Comparison of ENCODE assay signal across 1 cellular context in the genomic region with DNA sequence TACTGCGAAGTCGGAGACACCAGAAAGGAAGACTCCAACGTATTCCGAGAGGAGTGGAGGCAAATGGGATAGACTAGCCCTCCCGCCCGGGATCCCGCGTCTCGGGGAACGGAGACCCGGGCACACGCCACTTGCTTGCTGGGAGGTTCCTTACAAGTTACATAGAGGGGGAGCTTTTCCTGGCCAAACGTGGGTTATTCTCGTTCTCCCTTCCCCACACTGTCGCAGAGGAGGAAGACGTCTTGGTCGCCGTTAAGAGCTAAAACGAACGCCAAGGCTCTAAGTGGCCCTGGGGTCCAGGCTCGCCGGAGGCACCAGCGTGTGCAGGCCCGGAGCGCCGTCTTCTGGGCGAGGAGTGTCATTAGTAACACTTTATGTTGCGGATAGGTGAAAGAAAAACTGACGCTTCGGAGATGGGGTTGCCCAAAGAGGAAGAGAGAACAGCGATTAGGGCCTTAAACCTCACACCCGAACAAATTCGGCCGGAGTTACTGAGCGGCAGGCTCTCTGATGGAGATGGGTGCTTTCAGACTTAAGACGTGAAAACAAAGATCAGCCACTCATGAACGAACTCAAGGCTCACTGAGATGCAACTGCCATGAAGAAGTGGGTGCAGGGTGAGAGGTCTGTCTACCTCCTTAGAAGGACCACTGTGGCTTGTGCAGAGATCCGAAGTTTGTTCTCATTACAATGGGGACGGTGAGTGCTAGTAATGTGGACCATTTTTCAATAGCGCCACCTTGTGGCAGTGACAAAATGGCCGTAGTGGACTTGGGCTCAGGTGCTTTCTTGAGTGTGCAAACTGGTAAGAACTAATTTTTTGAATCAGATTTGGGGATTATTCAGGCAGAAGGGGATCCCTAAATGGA.
A peak's percentile ranks its signal among the peaks of the same experiment; 100 is the strongest.
TF ChIP-seq lines count a peak whose summit lies in the region.

No MANE protein-coding gene starts in this region.

TF ChIP-seq in HepG2, 621 proteins besides CTCF, POLR2A, EP300 and RAD21 (continued from another document and continues in another):
- no peak; the same call in 1 of the 2 replicates for TF ChIP-seq MYC (CRISPR knock-in tag; IDR thresholded peaks at IDR 0.05; ENCODE audit: borderline replicate concordance)
- TF ChIP-seq ZBTB3 (CRISPR knock-in tag; IDR thresholded peaks at IDR 0.05; ENCODE audit: borderline replicate concordance, low read depth): no peak
- TF ChIP-seq ZNF160 (CRISPR knock-in tag; IDR thresholded peaks at IDR 0.05): peak; percentile 13; the same call in 1 of the 2 replicates
- TF ChIP-seq SAFB2 (CRISPR knock-in tag; IDR thresholded peaks at IDR 0.05; ENCODE audit: borderline replicate concordance, low read depth): peak; percentile 61; the same call in 1 of the 2 replicates
- TF ChIP-seq MAZ (IDR thresholded peaks at IDR 0.05; ENCODE audit: borderline replicate concordance, low read depth, low read length): 0 out of 2 replicates have a peak, but pooled peaks have one; percentile 29
- TF ChIP-seq MAZ (CRISPR knock-in tag; IDR thresholded peaks at IDR 0.05; ENCODE audit: low read depth): peak; percentile 67; the same call in 1 of the 2 replicates
- TF ChIP-seq, protein P1, sequence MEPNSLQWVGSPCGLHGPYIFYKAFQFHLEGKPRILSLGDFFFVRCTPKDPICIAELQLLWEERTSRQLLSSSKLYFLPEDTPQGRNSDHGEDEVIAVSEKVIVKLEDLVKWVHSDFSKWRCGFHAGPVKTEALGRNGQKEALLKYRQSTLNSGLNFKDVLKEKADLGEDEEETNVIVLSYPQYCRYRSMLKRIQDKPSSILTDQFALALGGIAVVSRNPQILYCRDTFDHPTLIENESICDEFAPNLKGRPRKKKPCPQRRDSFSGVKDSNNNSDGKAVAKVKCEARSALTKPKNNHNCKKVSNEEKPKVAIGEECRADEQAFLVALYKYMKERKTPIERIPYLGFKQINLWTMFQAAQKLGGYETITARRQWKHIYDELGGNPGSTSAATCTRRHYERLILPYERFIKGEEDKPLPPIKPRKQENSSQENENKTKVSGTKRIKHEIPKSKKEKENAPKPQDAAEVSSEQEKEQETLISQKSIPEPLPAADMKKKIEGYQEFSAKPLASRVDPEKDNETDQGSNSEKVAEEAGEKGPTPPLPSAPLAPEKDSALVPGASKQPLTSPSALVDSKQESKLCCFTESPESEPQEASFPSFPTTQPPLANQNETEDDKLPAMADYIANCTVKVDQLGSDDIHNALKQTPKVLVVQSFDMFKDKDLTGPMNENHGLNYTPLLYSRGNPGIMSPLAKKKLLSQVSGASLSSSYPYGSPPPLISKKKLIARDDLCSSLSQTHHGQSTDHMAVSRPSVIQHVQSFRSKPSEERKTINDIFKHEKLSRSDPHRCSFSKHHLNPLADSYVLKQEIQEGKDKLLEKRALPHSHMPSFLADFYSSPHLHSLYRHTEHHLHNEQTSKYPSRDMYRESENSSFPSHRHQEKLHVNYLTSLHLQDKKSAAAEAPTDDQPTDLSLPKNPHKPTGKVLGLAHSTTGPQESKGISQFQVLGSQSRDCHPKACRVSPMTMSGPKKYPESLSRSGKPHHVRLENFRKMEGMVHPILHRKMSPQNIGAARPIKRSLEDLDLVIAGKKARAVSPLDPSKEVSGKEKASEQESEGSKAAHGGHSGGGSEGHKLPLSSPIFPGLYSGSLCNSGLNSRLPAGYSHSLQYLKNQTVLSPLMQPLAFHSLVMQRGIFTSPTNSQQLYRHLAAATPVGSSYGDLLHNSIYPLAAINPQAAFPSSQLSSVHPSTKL (CRISPR knock-in tag; IDR thresholded peaks at IDR 0.05): peak; percentile 57
- peak; percentile 73 for TF ChIP-seq ERF (CRISPR knock-in tag; IDR thresholded peaks at IDR 0.05)
- peak; percentile 30; the same call in 1 of the 2 replicates for TF ChIP-seq ZNF143 (CRISPR knock-in tag; IDR thresholded peaks at IDR 0.05)
- 0 out of 2 replicates have a peak, but pooled peaks have one; percentile 2 for TF ChIP-seq NKX3-1 (CRISPR knock-in tag; IDR thresholded peaks at IDR 0.05)
- TF ChIP-seq, protein P2, sequence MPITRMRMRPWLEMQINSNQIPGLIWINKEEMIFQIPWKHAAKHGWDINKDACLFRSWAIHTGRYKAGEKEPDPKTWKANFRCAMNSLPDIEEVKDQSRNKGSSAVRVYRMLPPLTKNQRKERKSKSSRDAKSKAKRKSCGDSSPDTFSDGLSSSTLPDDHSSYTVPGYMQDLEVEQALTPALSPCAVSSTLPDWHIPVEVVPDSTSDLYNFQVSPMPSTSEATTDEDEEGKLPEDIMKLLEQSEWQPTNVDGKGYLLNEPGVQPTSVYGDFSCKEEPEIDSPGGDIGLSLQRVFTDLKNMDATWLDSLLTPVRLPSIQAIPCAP (CRISPR knock-in tag; IDR thresholded peaks at IDR 0.05; ENCODE audit: low read depth): no peak; the same call in 1 of the 2 replicates
- TF ChIP-seq ZBTB38 (CRISPR knock-in tag; IDR thresholded peaks at IDR 0.05): peak; percentile 62; the same call in 1 of the 2 replicates
- no peak for TF ChIP-seq EED (CRISPR knock-in tag; IDR thresholded peaks at IDR 0.05)
- no peak for TF ChIP-seq NR1H2 (CRISPR knock-in tag; IDR thresholded peaks at IDR 0.05; ENCODE audit: borderline replicate concordance, low read depth)
- peak; percentile 68; the same call in 1 of the 2 replicates for TF ChIP-seq ZNF232 (CRISPR knock-in tag; IDR thresholded peaks at IDR 0.05; ENCODE audit: borderline replicate concordance)
- TF ChIP-seq FOXP1 (IDR thresholded peaks at IDR 0.05): no peak
- no peak for TF ChIP-seq FOXP1 (CRISPR knock-in tag; IDR thresholded peaks at IDR 0.05)
- peak; percentile 28; the same call in 1 of the 2 replicates for TF ChIP-seq ZNF317 (CRISPR knock-in tag; IDR thresholded peaks at IDR 0.05)
- TF ChIP-seq HOXA3 (CRISPR knock-in tag; IDR thresholded peaks at IDR 0.05): no peak; the same call in 1 of the 2 replicates
- TF ChIP-seq, protein P3, sequence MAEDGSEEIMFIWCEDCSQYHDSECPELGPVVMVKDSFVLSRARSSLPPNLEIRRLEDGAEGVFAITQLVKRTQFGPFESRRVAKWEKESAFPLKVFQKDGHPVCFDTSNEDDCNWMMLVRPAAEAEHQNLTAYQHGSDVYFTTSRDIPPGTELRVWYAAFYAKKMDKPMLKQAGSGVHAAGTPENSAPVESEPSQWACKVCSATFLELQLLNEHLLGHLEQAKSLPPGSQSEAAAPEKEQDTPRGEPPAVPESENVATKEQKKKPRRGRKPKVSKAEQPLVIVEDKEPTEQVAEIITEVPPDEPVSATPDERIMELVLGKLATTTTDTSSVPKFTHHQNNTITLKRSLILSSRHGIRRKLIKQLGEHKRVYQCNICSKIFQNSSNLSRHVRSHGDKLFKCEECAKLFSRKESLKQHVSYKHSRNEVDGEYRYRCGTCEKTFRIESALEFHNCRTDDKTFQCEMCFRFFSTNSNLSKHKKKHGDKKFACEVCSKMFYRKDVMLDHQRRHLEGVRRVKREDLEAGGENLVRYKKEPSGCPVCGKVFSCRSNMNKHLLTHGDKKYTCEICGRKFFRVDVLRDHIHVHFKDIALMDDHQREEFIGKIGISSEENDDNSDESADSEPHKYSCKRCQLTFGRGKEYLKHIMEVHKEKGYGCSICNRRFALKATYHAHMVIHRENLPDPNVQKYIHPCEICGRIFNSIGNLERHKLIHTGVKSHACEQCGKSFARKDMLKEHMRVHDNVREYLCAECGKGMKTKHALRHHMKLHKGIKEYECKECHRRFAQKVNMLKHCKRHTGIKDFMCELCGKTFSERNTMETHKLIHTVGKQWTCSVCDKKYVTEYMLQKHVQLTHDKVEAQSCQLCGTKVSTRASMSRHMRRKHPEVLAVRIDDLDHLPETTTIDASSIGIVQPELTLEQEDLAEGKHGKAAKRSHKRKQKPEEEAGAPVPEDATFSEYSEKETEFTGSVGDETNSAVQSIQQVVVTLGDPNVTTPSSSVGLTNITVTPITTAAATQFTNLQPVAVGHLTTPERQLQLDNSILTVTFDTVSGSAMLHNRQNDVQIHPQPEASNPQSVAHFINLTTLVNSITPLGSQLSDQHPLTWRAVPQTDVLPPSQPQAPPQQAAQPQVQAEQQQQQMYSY (CRISPR knock-in tag; IDR thresholded peaks at IDR 0.05): peak; percentile 60; the same call in 1 of the 2 replicates
- TF ChIP-seq TSC22D2 (CRISPR knock-in tag; IDR thresholded peaks at IDR 0.05; ENCODE audit: borderline replicate concordance): peak; percentile 68; the same call in 1 of the 2 replicates
- TF ChIP-seq MTA3 (CRISPR knock-in tag; IDR thresholded peaks at IDR 0.05): no peak
- TF ChIP-seq, protein P4, sequence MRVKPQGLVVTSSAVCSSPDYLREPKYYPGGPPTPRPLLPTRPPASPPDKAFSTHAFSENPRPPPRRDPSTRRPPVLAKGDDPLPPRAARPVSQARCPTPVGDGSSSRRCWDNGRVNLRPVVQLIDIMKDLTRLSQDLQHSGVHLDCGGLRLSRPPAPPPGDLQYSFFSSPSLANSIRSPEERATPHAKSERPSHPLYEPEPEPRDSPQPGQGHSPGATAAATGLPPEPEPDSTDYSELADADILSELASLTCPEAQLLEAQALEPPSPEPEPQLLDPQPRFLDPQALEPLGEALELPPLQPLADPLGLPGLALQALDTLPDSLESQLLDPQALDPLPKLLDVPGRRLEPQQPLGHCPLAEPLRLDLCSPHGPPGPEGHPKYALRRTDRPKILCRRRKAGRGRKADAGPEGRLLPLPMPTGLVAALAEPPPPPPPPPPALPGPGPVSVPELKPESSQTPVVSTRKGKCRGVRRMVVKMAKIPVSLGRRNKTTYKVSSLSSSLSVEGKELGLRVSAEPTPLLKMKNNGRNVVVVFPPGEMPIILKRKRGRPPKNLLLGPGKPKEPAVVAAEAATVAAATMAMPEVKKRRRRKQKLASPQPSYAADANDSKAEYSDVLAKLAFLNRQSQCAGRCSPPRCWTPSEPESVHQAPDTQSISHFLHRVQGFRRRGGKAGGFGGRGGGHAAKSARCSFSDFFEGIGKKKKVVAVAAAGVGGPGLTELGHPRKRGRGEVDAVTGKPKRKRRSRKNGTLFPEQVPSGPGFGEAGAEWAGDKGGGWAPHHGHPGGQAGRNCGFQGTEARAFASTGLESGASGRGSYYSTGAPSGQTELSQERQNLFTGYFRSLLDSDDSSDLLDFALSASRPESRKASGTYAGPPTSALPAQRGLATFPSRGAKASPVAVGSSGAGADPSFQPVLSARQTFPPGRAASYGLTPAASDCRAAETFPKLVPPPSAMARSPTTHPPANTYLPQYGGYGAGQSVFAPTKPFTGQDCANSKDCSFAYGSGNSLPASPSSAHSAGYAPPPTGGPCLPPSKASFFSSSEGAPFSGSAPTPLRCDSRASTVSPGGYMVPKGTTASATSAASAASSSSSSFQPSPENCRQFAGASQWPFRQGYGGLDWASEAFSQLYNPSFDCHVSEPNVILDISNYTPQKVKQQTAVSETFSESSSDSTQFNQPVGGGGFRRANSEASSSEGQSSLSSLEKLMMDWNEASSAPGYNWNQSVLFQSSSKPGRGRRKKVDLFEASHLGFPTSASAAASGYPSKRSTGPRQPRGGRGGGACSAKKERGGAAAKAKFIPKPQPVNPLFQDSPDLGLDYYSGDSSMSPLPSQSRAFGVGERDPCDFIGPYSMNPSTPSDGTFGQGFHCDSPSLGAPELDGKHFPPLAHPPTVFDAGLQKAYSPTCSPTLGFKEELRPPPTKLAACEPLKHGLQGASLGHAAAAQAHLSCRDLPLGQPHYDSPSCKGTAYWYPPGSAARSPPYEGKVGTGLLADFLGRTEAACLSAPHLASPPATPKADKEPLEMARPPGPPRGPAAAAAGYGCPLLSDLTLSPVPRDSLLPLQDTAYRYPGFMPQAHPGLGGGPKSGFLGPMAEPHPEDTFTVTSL (CRISPR knock-in tag; IDR thresholded peaks at IDR 0.05; ENCODE audit: borderline replicate concordance): 0 out of 2 replicates have a peak, but pooled peaks have one; percentile 25
- TF ChIP-seq MIXL1 (CRISPR knock-in tag; IDR thresholded peaks at IDR 0.05): peak; percentile 75
- TF ChIP-seq NFE2 (CRISPR knock-in tag; IDR thresholded peaks at IDR 0.05): no peak
- TF ChIP-seq, protein P5, sequence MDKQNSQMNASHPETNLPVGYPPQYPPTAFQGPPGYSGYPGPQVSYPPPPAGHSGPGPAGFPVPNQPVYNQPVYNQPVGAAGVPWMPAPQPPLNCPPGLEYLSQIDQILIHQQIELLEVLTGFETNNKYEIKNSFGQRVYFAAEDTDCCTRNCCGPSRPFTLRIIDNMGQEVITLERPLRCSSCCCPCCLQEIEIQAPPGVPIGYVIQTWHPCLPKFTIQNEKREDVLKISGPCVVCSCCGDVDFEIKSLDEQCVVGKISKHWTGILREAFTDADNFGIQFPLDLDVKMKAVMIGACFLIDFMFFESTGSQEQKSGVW (CRISPR knock-in tag; IDR thresholded peaks at IDR 0.05; ENCODE audit: borderline replicate concordance): no peak
- TF ChIP-seq, protein P6, sequence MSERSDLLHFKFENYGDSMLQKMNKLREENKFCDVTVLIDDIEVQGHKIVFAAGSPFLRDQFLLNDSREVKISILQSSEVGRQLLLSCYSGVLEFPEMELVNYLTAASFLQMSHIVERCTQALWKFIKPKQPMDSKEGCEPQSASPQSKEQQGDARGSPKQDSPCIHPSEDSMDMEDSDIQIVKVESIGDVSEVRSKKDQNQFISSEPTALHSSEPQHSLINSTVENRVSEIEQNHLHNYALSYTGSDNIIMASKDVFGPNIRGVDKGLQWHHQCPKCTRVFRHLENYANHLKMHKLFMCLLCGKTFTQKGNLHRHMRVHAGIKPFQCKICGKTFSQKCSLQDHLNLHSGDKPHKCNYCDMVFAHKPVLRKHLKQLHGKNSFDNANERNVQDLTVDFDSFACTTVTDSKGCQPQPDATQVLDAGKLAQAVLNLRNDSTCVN (CRISPR knock-in tag; IDR thresholded peaks at IDR 0.05; ENCODE audit: borderline replicate concordance): no peak
- TF ChIP-seq, protein P7, sequence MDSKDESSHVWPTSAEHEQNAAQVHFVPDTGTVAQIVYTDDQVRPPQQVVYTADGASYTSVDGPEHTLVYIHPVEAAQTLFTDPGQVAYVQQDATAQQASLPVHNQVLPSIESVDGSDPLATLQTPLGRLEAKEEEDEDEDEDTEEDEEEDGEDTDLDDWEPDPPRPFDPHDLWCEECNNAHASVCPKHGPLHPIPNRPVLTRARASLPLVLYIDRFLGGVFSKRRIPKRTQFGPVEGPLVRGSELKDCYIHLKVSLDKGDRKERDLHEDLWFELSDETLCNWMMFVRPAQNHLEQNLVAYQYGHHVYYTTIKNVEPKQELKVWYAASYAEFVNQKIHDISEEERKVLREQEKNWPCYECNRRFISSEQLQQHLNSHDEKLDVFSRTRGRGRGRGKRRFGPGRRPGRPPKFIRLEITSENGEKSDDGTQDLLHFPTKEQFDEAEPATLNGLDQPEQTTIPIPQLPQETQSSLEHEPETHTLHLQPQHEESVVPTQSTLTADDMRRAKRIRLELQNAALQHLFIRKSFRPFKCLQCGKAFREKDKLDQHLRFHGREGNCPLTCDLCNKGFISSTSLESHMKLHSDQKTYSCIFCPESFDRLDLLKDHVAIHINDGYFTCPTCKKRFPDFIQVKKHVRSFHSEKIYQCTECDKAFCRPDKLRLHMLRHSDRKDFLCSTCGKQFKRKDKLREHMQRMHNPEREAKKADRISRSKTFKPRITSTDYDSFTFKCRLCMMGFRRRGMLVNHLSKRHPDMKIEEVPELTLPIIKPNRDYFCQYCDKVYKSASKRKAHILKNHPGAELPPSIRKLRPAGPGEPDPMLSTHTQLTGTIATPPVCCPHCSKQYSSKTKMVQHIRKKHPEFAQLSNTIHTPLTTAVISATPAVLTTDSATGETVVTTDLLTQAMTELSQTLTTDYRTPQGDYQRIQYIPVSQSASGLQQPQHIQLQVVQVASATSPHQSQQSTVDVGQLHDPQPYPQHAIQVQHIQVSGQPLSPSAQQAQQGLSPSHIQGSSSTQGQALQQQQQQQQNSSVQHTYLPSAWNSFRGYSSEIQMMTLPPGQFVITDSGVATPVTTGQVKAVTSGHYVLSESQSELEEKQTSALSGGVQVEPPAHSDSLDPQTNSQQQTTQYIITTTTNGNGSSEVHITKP (CRISPR knock-in tag; IDR thresholded peaks at IDR 0.05; ENCODE audit: low read depth): 0 out of 2 replicates have a peak, but pooled peaks have one; percentile 23
- no peak for TF ChIP-seq SOX13 (IDR thresholded peaks at IDR 0.05)
- TF ChIP-seq SOX13 (CRISPR knock-in tag; conservative IDR thresholded peaks at IDR 0.05 in 1 of 2, IDR thresholded peaks at IDR 0.05 in 1 of 2): peak in 1 of 2 experiments; percentile 16; a peak in 1 of 4 replicates
- TF ChIP-seq FIP1L1 (IDR thresholded peaks at IDR 0.05; ENCODE audit: borderline replicate concordance, insufficient read depth, low read depth, low read length): no peak
- no peak for TF ChIP-seq REL (CRISPR knock-in tag; conservative IDR thresholded peaks at IDR 0.05)
- TF ChIP-seq ZNF598 (CRISPR knock-in tag; IDR thresholded peaks at IDR 0.05; ENCODE audit: borderline replicate concordance): peak; percentile 88; the same call in 1 of the 2 replicates
